ENCODE assay signal across 8 cellular contexts in the genomic region with DNA sequence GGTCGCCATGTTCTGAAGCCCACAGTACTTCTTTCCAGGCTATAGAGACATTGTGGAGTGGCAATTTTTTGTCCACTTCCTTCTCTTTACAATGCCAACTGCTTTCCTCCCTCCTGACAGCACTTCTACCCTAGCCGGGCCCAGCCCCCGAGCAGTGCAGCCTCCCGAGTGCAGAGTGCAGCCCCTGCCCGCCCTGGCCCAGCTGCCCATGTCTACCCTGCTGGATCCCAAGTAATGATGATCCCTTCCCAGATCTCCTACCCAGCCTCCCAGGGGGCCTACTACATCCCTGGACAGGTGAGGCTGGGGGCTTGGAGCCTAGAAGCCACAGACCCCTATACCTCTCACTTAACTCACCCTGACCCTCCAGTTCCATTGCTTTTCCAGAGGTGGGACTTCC. TPM values are rescaled to one million over a fixed set of nuclear protein-coding genes. Genes with fewer than 3 reads are reported as not detected.
DNase-seq lines count a peak whose midpoint lies in the region; ATAC-seq and TF ChIP-seq lines count a peak whose summit lies in the region.

No MANE protein-coding gene starts in this region.

- no peaks in the 10 kb centered on the region for H3K9me3 Mint-ChIP-seq in activated T-cell treated with anti-CD3 and anti-CD28 coated beads, Interleukin-2, amount 50 U/mL, for 72 hours
- no peaks in the 10 kb centered on the region for H3K9me3 Mint-ChIP-seq in activated naive CD8-positive, alpha-beta T cell (ENCODE audit: low read depth)

- H3K27me3 Mint-ChIP-seq in activated T-cell treated with anti-CD3 and anti-CD28 coated beads, Interleukin-2, amount 50 U/mL, for 72 hours (ENCODE audit: low read depth), result no peaks in the 10 kb centered on the region
- no peaks in the 10 kb centered on the region for H3K27me3 Mint-ChIP-seq in activated naive CD8-positive, alpha-beta T cell

- H3K4me1 Mint-ChIP-seq in activated T-cell treated with anti-CD3 and anti-CD28 coated beads, Interleukin-2, amount 50 U/mL, for 72 hours (ENCODE audit: low read depth), result peaks cover 50% of the 10 kb centered on the region
- H3K4me1 Mint-ChIP-seq in activated naive CD8-positive, alpha-beta T cell (ENCODE audit: low read depth), result peaks cover 30% of the 10 kb centered on the region

- TF ChIP-seq CTCF in thyroid gland (IDR thresholded peaks at IDR 0.05), result no peak

- DNase-seq in activated T-cell treated with anti-CD3 and anti-CD28 coated beads, Interleukin-2, amount 50 U/mL, for 72 hours, result no peak
- DNase-seq in activated T-cell treated with anti-CD3 and anti-CD28 coated beads for 4 hours (no peak), thyroid gland (no peak)

- 0 out of 2 replicates have a peak overlapping the region, but pooled peaks have one; percentile 97 for H3K4me3 ChIP-seq in iPS-20b (ENCODE audit: low read length)
- H3K4me3 ChIP-seq in thyroid gland (replicated peaks in 1 of 3), result no peak overlapping the region

- TF ChIP-seq POLR2A in thyroid gland (IDR thresholded peaks at IDR 0.05), result no peak

- intact Hi-C loops in thyroid gland (cut with DNase I), result no loop called here

- H3K9me3 ChIP-seq in iPS-20b (ENCODE audit: insufficient read depth, low read depth, low read length) (no peaks in the 10 kb centered on the region), thyroid gland (no peaks in the 10 kb centered on the region)

- peak overlapping the region; percentile 94; the same call in 1 of the 2 replicates for H3K9ac ChIP-seq in iPS-20b (ENCODE audit: low read depth, low read length)

- no peak for ATAC-seq in activated T-cell treated with anti-CD3 and anti-CD28 coated beads, Interleukin-2, amount 50 U/mL, for 72 hours (replicated peaks in 1 of 2)
- no peak for ATAC-seq in HG03521 (IDR thresholded peaks at IDR 0.05; ENCODE audit: unreplicated experiment)
- ATAC-seq in activated CD4-positive, CD25-positive, alpha-beta regulatory T cell treated with anti-CD3 and anti-CD28 coated beads, Interleukin-2, amount 50 U/mL, for 24 hours, result no peak
- ATAC-seq in HG03432 (IDR thresholded peaks at IDR 0.05; ENCODE audit: unreplicated experiment), result no peak

- H3K36me3 ChIP-seq in iPS-20b (ENCODE audit: insufficient read depth, low read depth, low read length) (peaks cover 61% of the 10 kb centered on the region), thyroid gland (peaks cover 17 to 20% of the 10 kb centered on the region in 2 donors)

- H3K27ac Mint-ChIP-seq in activated T-cell treated with anti-CD3 and anti-CD28 coated beads, Interleukin-2, amount 50 U/mL, for 72 hours, result peak overlapping the region; percentile 43
- H3K27ac Mint-ChIP-seq in activated naive CD8-positive, alpha-beta T cell, result peak overlapping the region; percentile 90

- H3K4me1 ChIP-seq in iPS-20b (ENCODE audit: insufficient read depth, low read length) (no peaks in the 10 kb centered on the region), thyroid gland (peaks cover 51 to 60% of the 10 kb centered on the region in 2 donors)

- peaks cover 18 to 33% of the 10 kb centered on the region in 2 donors for H3K36me3 Mint-ChIP-seq in activated T-cell treated with anti-CD3 and anti-CD28 coated beads, Interleukin-2, amount 50 U/mL, for 72 hours (ENCODE audit: insufficient read depth in 2 of 2)
- H3K36me3 Mint-ChIP-seq in activated naive CD8-positive, alpha-beta T cell, result peaks cover 12% of the 10 kb centered on the region

- WGBS in thyroid gland, 2 donors, result 76 to 82% methylated on average over 5 of the region's 5 CpGs

- no peaks in the 10 kb centered on the region for H3K27me3 ChIP-seq in iPS-20b (ENCODE audit: insufficient read depth, low read length)
- no peaks in the 10 kb centered on the region for H3K27me3 ChIP-seq in thyroid gland

- peak overlapping the region; percentile 27 to 79 for H3K4me3 Mint-ChIP-seq in activated T-cell treated with anti-CD3 and anti-CD28 coated beads, Interleukin-2, amount 50 U/mL, for 72 hours
- peak overlapping the region; percentile 88 for H3K4me3 Mint-ChIP-seq in activated naive CD8-positive, alpha-beta T cell

- H3K27ac ChIP-seq in iPS-20b (ENCODE audit: low read length) (no peak overlapping the region), thyroid gland (peak overlapping the region in 2 of 3 donors; percentile 3 to 95)

RNA-seq across cellular contexts. Expression of gene EIF4G1, which starts 2.8 kb away (rescaled TPM):
- 100 to 1,000 TPM; 274 to 305 TPM for total RNA-seq in activated T-cell treated with anti-CD3 and anti-CD28 coated beads, Interleukin-2, amount 50 U/mL, for 72 hours
- 100 to 1,000 TPM; 206 to 418 (median 348) TPM for total RNA-seq in thyroid gland

RNA-seq across cellular contexts. Expression of gene PSMD2, which starts 18.2 kb away (rescaled TPM):
- 100 to 1,000 TPM; 169 to 184 TPM for total RNA-seq in activated T-cell treated with anti-CD3 and anti-CD28 coated beads, Interleukin-2, amount 50 U/mL, for 72 hours
- 100 to 1,000 TPM; 136 to 320 (median 244) TPM for total RNA-seq in thyroid gland

RNA-seq across cellular contexts. Expression of gene FAM131A, which starts 20.2 kb away (rescaled TPM):
- 1 to 10 TPM; 6.6 to 7.6 TPM for total RNA-seq in activated T-cell treated with anti-CD3 and anti-CD28 coated beads, Interleukin-2, amount 50 U/mL, for 72 hours
- 10 to 100 TPM; 19.2 to 35.1 (median 22.5) TPM for total RNA-seq in thyroid gland

RNA-seq across cellular contexts. Expression of gene ECE2, which starts 41.4 kb away (rescaled TPM):
- total RNA-seq in activated T-cell treated with anti-CD3 and anti-CD28 coated beads, Interleukin-2, amount 50 U/mL, for 72 hours, result not detected
- not detected for total RNA-seq in thyroid gland

RNA-seq across cellular contexts. Expression of gene CLCN2, which starts 44.2 kb away (rescaled TPM):
- total RNA-seq in activated T-cell treated with anti-CD3 and anti-CD28 coated beads, Interleukin-2, amount 50 U/mL, for 72 hours, result 1 to 10 TPM; 3.1 to 3.9 TPM
- total RNA-seq in thyroid gland, result 1 to 10 TPM; 4.3 to 7.6 (median 5.2) TPM
